22 cellular contexts compared by ENCODE assay signal in the genomic region with DNA sequence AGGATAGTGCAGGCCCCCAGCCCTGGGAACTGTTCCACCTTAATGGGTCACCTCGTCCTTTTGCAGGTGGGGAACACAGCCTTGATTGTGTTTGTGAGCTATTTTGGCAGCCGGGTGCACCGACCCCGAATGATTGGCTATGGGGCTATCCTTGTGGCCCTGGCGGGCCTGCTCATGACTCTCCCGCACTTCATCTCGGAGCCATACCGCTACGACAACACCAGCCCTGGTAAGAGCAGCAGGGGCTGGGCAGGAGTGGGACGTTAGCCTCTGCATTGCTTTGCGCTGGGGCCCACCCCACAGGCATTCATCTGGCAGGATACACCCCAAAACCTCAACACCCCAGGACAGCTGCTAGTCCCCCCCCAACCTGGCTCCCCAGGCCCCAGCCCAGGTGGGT. TPM values are rescaled to one million over a fixed set of nuclear protein-coding genes. Genes with fewer than 3 reads are reported as not detected.
DNase-seq lines count a peak whose midpoint lies in the region; ATAC-seq, FAIRE-seq and TF ChIP-seq lines count a peak whose summit lies in the region.
"Had no signal": no experiment of that assay in that cellular context is flagged by ENCODE, and none has a peak within 500 bp of the region (broad histone marks: within the 10 kb centered on the region; RNA-seq: fewer than 3 reads in every experiment).

No MANE protein-coding gene starts in this region.

- H3K36me3 ChIP-seq in H7 (replicated peaks; ENCODE audit: control insufficient read depth, insufficient read depth, low read length), result no peaks in the 10 kb centered on the region
- H3K36me3 ChIP-seq in HepG2 (replicated peaks in 1 of 2; ENCODE audit: control insufficient read depth in 1 of 2, insufficient read depth in 2 of 2, low read length in 2 of 2), result no peaks in the 10 kb centered on the region

- ATAC-seq in HepG2 (no peak), natural killer cell (no peak), GM21526 (IDR thresholded peaks at IDR 0.05; ENCODE audit: low FRiP score, unreplicated experiment) (no peak)
- ATAC-seq in activated T-cell treated with anti-CD3 and anti-CD28 coated beads, Interleukin-2, amount 50 U/mL, for 4 hours, result no peak
- ATAC-seq: CD8-positive, alpha-beta T cell had no signal

- no peaks in the 10 kb centered on the region for H3K27me3 ChIP-seq in H7 (ENCODE audit: control insufficient read depth, insufficient read depth, low read length)
- H3K27me3 ChIP-seq in HepG2 (ENCODE audit: control insufficient read depth in 1 of 2, insufficient read depth in 2 of 2, low read length in 2 of 2), result no peaks in the 10 kb centered on the region

- no peaks in the 10 kb centered on the region for H4K20me1 ChIP-seq in HepG2 (ENCODE audit: insufficient read depth, low read length)

- no peak overlapping the region for H3K4me3 Mint-ChIP-seq in natural killer cell
- no peak overlapping the region for H3K4me3 Mint-ChIP-seq in activated T-cell treated with anti-CD3 and anti-CD28 coated beads, Interleukin-2, amount 50 U/mL, for 4 hours
- H3K4me3 Mint-ChIP-seq: CD4-positive, CD25-positive, alpha-beta regulatory T cell; CD8-positive, alpha-beta T cell had no signal

- H3K27me3 Mint-ChIP-seq in natural killer cell (ENCODE audit: low read depth in 2 of 2), result peaks cover 0 to 3% of the 10 kb centered on the region in 2 donors
- H3K27me3 Mint-ChIP-seq in activated T-cell treated with anti-CD3 and anti-CD28 coated beads, Interleukin-2, amount 50 U/mL, for 4 hours (ENCODE audit: low read depth), result no peaks in the 10 kb centered on the region

- DNase-seq in H7, result peak; percentile 16
- no peak for DNase-seq in HepG2 (ENCODE audit: low spot score)
- DNase-seq in posterior vena cava (ENCODE audit: low spot score), result peak; percentile 62
- DNase-seq in NCI-H2227 treated with DMSO at 0.1 percent for 48 hours (lab: John Stamatoyannopoulos, UW), result no peak
- no peak for DNase-seq in natural killer cell
- no peak for DNase-seq in activated T-cell treated with anti-CD3 and anti-CD28 coated beads, Interleukin-2, amount 50 U/mL, for 4 hours
- DNase-seq: CD4-positive, CD25-positive, alpha-beta regulatory T cell; CD8-positive, alpha-beta T cell; DMS 273 treated with DMSO at 0.1 percent for 48 hours; DMS79; GF-D8; GOT3; HCEC 1CT had no signal

- BruUV-seq in HepG2 (replicated peaks; lab: Mats Ljungman, UMichigan), result no TSS peak

- intact Hi-C loops in HepG2 (cut with micrococcal nuclease; ENCODE audit: unreplicated experiment) (no loop called here), posterior vena cava (cut with DNase I) (no loop called here), natural killer cell (cut with micrococcal nuclease) (no loop called here)

- FAIRE-seq in HepG2 (lab: Jason Lieb, UNC), result no peak
- FAIRE-seq: D721Med, GM12891, GM18507, GM19239, H54 had no signal

- no peak for TF ChIP-seq POLR2A in HepG2 (IDR thresholded peaks at IDR 0.05; ENCODE audit: insufficient read depth in 1 of 2, low read depth in 2 of 2, low read length in 2 of 2)

- POLR2A ChIA-PET in HepG2 (lab: Yijun Ruan, JAX), result interaction anchor here (1.7 to 4.0 kb wide), 3 partner anchors 12 to 38 kb away, joined by 6 to 72 read pairs (median 15); no protein-coding TSS in a partner anchor

- in situ Hi-C loops in HepG2 (cut with HindIII; ENCODE audit: extremely low pct_ligation_motif_present, low pct_unique_long_range_greater_than_20kb), result no loop called here

- peak overlapping the region; percentile 91 for H3K27ac ChIP-seq in HepG2 (ENCODE audit: extremely low read length, insufficient read depth, low read length)
- H3K27ac ChIP-seq: C4-2B had no signal

- no peak overlapping the region for H3K4me2 ChIP-seq in HepG2 (ENCODE audit: low read depth, low read length)

- no peak for TF ChIP-seq EP300 in HepG2 (IDR thresholded peaks at IDR 0.05; ENCODE audit: low read depth in 2 of 2, low read length in 2 of 2)
- no peak for TF ChIP-seq EP300 in HepG2 (CRISPR knock-in tag; IDR thresholded peaks at IDR 0.05; ENCODE audit: borderline replicate concordance)

- no peak overlapping the region for H2AFZ ChIP-seq in HepG2 (ENCODE audit: low read length)

- no peak for TF ChIP-seq CTCF in HepG2 (CRISPR knock-in tag; IDR thresholded peaks at IDR 0.05)
- no peak for TF ChIP-seq CTCF in natural killer cell (IDR thresholded peaks at IDR 0.05)

- CTCF ChIA-PET in HepG2 (lab: Yijun Ruan, JAX; ENCODE audit: low intra/inter-chr PET ratio, low total read pairs), result no interaction called here

- no peak for TF ChIP-seq RAD21 in HepG2 (CRISPR knock-in tag; IDR thresholded peaks at IDR 0.05)

- H3K4me1 Mint-ChIP-seq in natural killer cell, result no peaks in the 10 kb centered on the region
- no peaks in the 10 kb centered on the region for H3K4me1 Mint-ChIP-seq in activated T-cell treated with anti-CD3 and anti-CD28 coated beads, Interleukin-2, amount 50 U/mL, for 4 hours (ENCODE audit: low read depth)

- H3K9ac ChIP-seq in HepG2 (ENCODE audit: insufficient read depth, low read depth, low read length), result no peak overlapping the region

- H3K9me3 ChIP-seq in HepG2 (ENCODE audit: low read length), result no peaks in the 10 kb centered on the region

- H3K79me2 ChIP-seq in HepG2 (ENCODE audit: insufficient read depth, low read length), result peaks cover under 1% of the 10 kb centered on the region

- WGBS in HepG2 (ENCODE audit: low lambda C conversion rate), result 95% methylated on average over 8 of the region's 11 CpGs

- no peaks in the 10 kb centered on the region for H3K9me3 Mint-ChIP-seq in natural killer cell
- H3K9me3 Mint-ChIP-seq in activated T-cell treated with anti-CD3 and anti-CD28 coated beads, Interleukin-2, amount 50 U/mL, for 4 hours, result peaks cover 5% of the 10 kb centered on the region

- H3K27ac Mint-ChIP-seq in natural killer cell, result no peak overlapping the region
- H3K27ac Mint-ChIP-seq: CD4-positive, CD25-positive, alpha-beta regulatory T cell; CD8-positive, alpha-beta T cell had no signal

- no peak overlapping the region for H3K4me3 ChIP-seq in H7 (ENCODE audit: insufficient read depth, low read depth, low read length)
- no peak overlapping the region for H3K4me3 ChIP-seq in HepG2 (replicated peaks in 1 of 3; ENCODE audit: insufficient read depth in 1 of 3, low read depth in 2 of 3, low read length in 3 of 3)

- H3K4me1 ChIP-seq in HepG2 (ENCODE audit: insufficient read depth, low read length), result peaks cover 100% of the 10 kb centered on the region

- H3K36me3 Mint-ChIP-seq in natural killer cell, result no peaks in the 10 kb centered on the region
- H3K36me3 Mint-ChIP-seq in activated T-cell treated with anti-CD3 and anti-CD28 coated beads, Interleukin-2, amount 50 U/mL, for 4 hours (ENCODE audit: insufficient read depth), result no peaks in the 10 kb centered on the region
- H3K36me3 Mint-ChIP-seq: CD4-positive, CD25-positive, alpha-beta regulatory T cell; CD8-positive, alpha-beta T cell had no signal

TF ChIP-seq in HepG2, 621 proteins besides CTCF, POLR2A, EP300 and RAD21 (continues in another document):
- TF ChIP-seq STAT6 (CRISPR knock-in tag; IDR thresholded peaks at IDR 0.05; ENCODE audit: borderline replicate concordance) (no peak), AGO2 (optimal IDR thresholded peaks at IDR 0.05; ENCODE audit: low read depth, low read length) (peak; percentile 34), ZFY (CRISPR knock-in tag; IDR thresholded peaks at IDR 0.05) (peak; percentile 21; the same call in 1 of the 2 replicates)

RNA-seq across cellular contexts. Expression of gene SLCO2B1, which starts 14.8 kb away (rescaled TPM):
- 0.07 TPM in 1 of 2 replicates, not detected in the other for total RNA-seq in H7 (2014; rRNA removed; shearing (Covaris generic))
- total RNA-seq in HepG2 (2016; rRNA removed; fragmentation: Illumina TruSeq; extraction: Trizol) (7.6 and 15.3 TPM in 2 replicates), posterior vena cava (100 to 1,000 TPM in 1 of 2 donors, 10 to 100 TPM in 1; 95.3 to 171 TPM), natural killer cell (not detected)
- total RNA-seq in HepG2 (2016; cell fraction: cytosol; rRNA removed; fragmentation: Illumina TruSeq; extraction: Trizol; ENCODE audit: low read depth), result 3.0 and 3.2 TPM in 2 replicates
- 6.7 and 16.4 TPM in 2 replicates for total RNA-seq in HepG2 (2016; cell fraction: insoluble cytoplasmic fraction; rRNA removed; fragmentation: Illumina TruSeq; extraction: Trizol)
- 6.2 TPM in 2 replicates for total RNA-seq in HepG2 (2016; cell fraction: membrane; rRNA removed; fragmentation: Illumina TruSeq; extraction: Trizol)
- total RNA-seq in HepG2 (2016; cell fraction: nucleus; rRNA removed; fragmentation: Illumina TruSeq; extraction: Trizol), result 24.2 and 24.5 TPM in 2 replicates
- 19.8 and 29.6 TPM in 2 replicates for polyA plus RNA-seq in HepG2 (2011; rRNA removed)
- 15.0 and 15.3 TPM in 2 replicates for polyA plus RNA-seq in HepG2 (2011; cell fraction: cytosol; rRNA removed)
- 80.8 and 94.5 TPM in 2 replicates for polyA plus RNA-seq in HepG2 (2011; cell fraction: nucleus; rRNA removed)
- 21.7 and 35.0 TPM in 2 replicates for polyA plus RNA-seq in HepG2 (2012)
- polyA plus RNA-seq in HepG2 (2016; cell fraction: cytosol; fragmentation: Illumina TruSeq; extraction: Trizol; ENCODE audit: low read depth), result 0.64 and 1.2 TPM in 2 replicates
- polyA plus RNA-seq in HepG2 (2016; cell fraction: insoluble cytoplasmic fraction; fragmentation: Illumina TruSeq; extraction: Trizol; ENCODE audit: low read depth), result 4.1 and 5.6 TPM in 2 replicates
- polyA plus RNA-seq in HepG2 (2016; cell fraction: membrane; fragmentation: Illumina TruSeq; extraction: Trizol; ENCODE audit: low read depth), result 2.4 and 2.9 TPM in 2 replicates
- 31.9 and 32.0 TPM in 2 replicates for polyA plus RNA-seq in HepG2 (2016; cell fraction: nucleus; fragmentation: Illumina TruSeq; extraction: Trizol; ENCODE audit: insufficient read depth, low read depth)
- 0.09 and 55.4 TPM in 2 replicates for polyA minus RNA-seq in HepG2 (2011; rRNA and poly(A)+ RNA removed; ENCODE audit: low replicate concordance)
- 11.1 and 12.3 TPM in 2 replicates for polyA minus RNA-seq in HepG2 (2011; cell fraction: cytosol; rRNA and poly(A)+ RNA removed)
- 33.2 and 42.0 TPM in 2 replicates for polyA minus RNA-seq in HepG2 (2011; cell fraction: nucleus; rRNA and poly(A)+ RNA removed)
- under 1 TPM; 0.18 to 0.30 (median 0.18) TPM for total RNA-seq in activated T-cell treated with anti-CD3 and anti-CD28 coated beads, Interleukin-2, amount 50 U/mL, for 4 hours
- total RNA-seq: CD4-positive, CD25-positive, alpha-beta regulatory T cell; CD8-positive, alpha-beta T cell; G401 had no signal
- polyA plus RNA-seq: BJ; CD4-positive, CD25-positive, alpha-beta regulatory T cell had no signal

Comparison
In these comparisons a context has a peak if more than half of its experiments do, and no peak if none do; other contexts are left out.
1. DNase-seq: peak in H7 (single experiment) and posterior vena cava (single experiment); none in HepG2 (single experiment), NCI-H2227 treated with DMSO at 0.1 percent for 48 hours (single experiment), natural killer cell (single experiment) and activated T-cell treated with anti-CD3 and anti-CD28 coated beads, Interleukin-2, amount 50 U/mL, for 4 hours (single experiment).